Comparison of ENCODE assay signal across 13 cellular contexts in the genomic region with DNA sequence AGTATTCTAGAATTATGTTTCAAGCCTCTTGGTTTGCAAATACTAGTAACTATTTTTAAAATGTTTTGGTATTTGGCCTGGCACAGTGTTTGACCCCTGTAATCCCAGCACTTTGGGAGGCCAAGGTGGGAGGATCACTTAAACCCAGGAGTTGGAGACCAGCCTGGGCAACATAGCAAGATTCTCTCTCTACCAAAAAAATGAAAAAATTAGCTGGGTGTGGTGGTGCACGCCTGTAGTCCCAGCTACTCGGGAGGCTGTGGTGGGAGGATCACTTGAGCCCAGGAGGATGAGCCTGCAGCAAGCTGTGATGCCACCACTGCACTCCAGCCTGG. TPM values are rescaled to one million over a fixed set of nuclear protein-coding genes. Genes with fewer than 3 reads are reported as not detected.
"Had no signal": no experiment of that assay in that cellular context is flagged by ENCODE, and none has a peak within 500 bp of the region (broad histone marks: within the 10 kb centered on the region; RNA-seq: fewer than 3 reads in every experiment).

No MANE protein-coding gene starts in this region.

RNA-seq across cellular contexts. Expression of a gene that starts 0.8 kb away (rescaled TPM):
- total RNA-seq: left cardiac atrium, left ventricle myocardium superior, lung microvascular endothelial cell, myocyte, pulmonary artery endothelial cell, renal cortical epithelial cell, right atrium auricular region, skeletal muscle tissue, stomach, tibial nerve, uterus had no signal
- polyA plus RNA-seq: naive thymus-derived CD4-positive, alpha-beta T cell; neural cell; stomach had no signal
